ENCODE assay signal across 19 cellular contexts in the genomic region with DNA sequence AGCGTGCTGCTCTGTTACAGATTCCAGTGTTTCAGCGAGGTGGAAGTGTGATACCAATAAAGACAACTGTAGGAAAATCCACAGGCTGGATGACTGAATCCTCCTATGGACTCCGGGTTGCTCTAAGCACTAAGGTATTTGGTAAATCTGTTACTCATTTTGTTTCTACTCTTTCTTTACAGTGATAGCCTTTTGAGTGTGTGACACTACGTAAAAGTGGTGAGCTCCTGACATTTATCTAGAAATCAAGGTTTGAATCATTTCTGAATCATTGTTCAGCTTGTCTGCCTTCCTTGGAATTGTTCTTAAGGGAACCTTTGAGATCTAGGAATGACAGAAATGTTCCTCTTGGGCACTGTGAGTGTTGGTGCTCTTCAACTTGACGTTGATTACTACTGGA. TPM values are rescaled to one million over a fixed set of nuclear protein-coding genes. Genes with fewer than 3 reads are reported as not detected.
DNase-seq lines count a peak whose midpoint lies in the region; ATAC-seq and TF ChIP-seq lines count a peak whose summit lies in the region.
"Had no signal": no experiment of that assay in that cellular context is flagged by ENCODE, and none has a peak within 500 bp of the region (broad histone marks: within the 10 kb centered on the region; RNA-seq: fewer than 3 reads in every experiment).

No MANE protein-coding gene starts in this region.

- DNase-seq in AG04450 (ENCODE audit: low read depth, low spot score) (no peak), HCEC 1CT (peak; percentile 78), amniotic stem cell (lab: John Stamatoyannopoulos, UW) (peak; percentile 45), foreskin fibroblast (peak; percentile 82 to 85), WERI-Rb-1 (no peak), T-helper 17 cell (no peak)
- DNase-seq: ACHN; activated CD4-positive, alpha-beta T cell treated with anti-CD3 and anti-CD28 coated beads for 36 hours; cerebellar nuclear complex; head of caudate nucleus; mesenchymal stem cell; natural killer cell; NCI-H1436 treated with DMSO at 0.1 percent for 48 hours; SHP77; T1000 had no signal

- H3K27ac Mint-ChIP-seq in T-helper 17 cell: no peak overlapping the region
- H3K27ac Mint-ChIP-seq: activated CD4-positive, alpha-beta T cell treated with anti-CD3 and anti-CD28 coated beads for 36 hours; activated naive CD4-positive, alpha-beta T cell treated with anti-CD3 and anti-CD28 coated beads, Interleukin-2, amount 50 U/mL, for 72 hours; natural killer cell had no signal

- H3K4me3 ChIP-seq in AG04450 (ENCODE audit: low read depth, low read length) (no peak overlapping the region), foreskin fibroblast (ENCODE audit: low read depth in 1 of 2, low read length in 2 of 2) (no peak overlapping the region), WERI-Rb-1 (ENCODE audit: low read depth, low read length) (no peak overlapping the region)
- H3K4me3 ChIP-seq: prostate gland had no signal

- H3K36me3 ChIP-seq in WERI-Rb-1: no peaks in the 10 kb centered on the region

- no peaks in the 10 kb centered on the region for H3K27me3 Mint-ChIP-seq in T-helper 17 cell
- H3K27me3 Mint-ChIP-seq: activated CD4-positive, alpha-beta T cell treated with anti-CD3 and anti-CD28 coated beads for 36 hours had no signal

- H3K27me3 ChIP-seq in AG04450 (ENCODE audit: control insufficient read depth, insufficient read depth, low read length) (no peaks in the 10 kb centered on the region), WERI-Rb-1 (ENCODE audit: insufficient read depth, low read depth, severe bottlenecking) (no peaks in the 10 kb centered on the region)

- no peak for TF ChIP-seq CTCF in AG04450 (IDR thresholded peaks at IDR 0.05; ENCODE audit: low read depth, low read length)
- TF ChIP-seq CTCF in foreskin fibroblast (IDR thresholded peaks at IDR 0.05; ENCODE audit: low read depth, low read length): no peak
- no peak for TF ChIP-seq CTCF in WERI-Rb-1 (IDR thresholded peaks at IDR 0.05; ENCODE audit: low read depth, low read length)

- H3K36me3 Mint-ChIP-seq in T-helper 17 cell (ENCODE audit: low read depth): peaks cover 18% of the 10 kb centered on the region

- CTCF ChIA-PET in AG04450 (lab: Charles Lee): interaction anchor here (1.5 kb wide), 1 partner anchor 37 kb away, joined by 5 read pairs; no protein-coding TSS in a partner anchor

- H3K27ac ChIP-seq in AG04450 (ENCODE audit: low read depth, low read length) (peak overlapping the region; percentile 57), WERI-Rb-1 (no peak overlapping the region)
- H3K27ac ChIP-seq: prostate gland had no signal

- H3K4me3 Mint-ChIP-seq in T-helper 17 cell: no peak overlapping the region
- H3K4me3 Mint-ChIP-seq: activated CD4-positive, alpha-beta T cell treated with anti-CD3 and anti-CD28 coated beads for 36 hours; natural killer cell had no signal

- H3K9me3 ChIP-seq in AG04450 (ENCODE audit: control insufficient read depth, insufficient read depth, low read length): no peaks in the 10 kb centered on the region
- H3K9me3 ChIP-seq in WERI-Rb-1 (ENCODE audit: severe bottlenecking): no peaks in the 10 kb centered on the region
- no peaks in the 10 kb centered on the region for H3K9me3 ChIP-seq in T-helper 17 cell (ENCODE audit: control insufficient read depth, low read length, poor library complexity, severe bottlenecking)
- H3K9me3 ChIP-seq: prostate gland had no signal

- H3K4me1 Mint-ChIP-seq in T-helper 17 cell: peaks cover 2% of the 10 kb centered on the region
- H3K4me1 Mint-ChIP-seq: activated CD4-positive, alpha-beta T cell treated with anti-CD3 and anti-CD28 coated beads for 36 hours; natural killer cell had no signal

- ATAC-seq in GM21447 (IDR thresholded peaks at IDR 0.05; ENCODE audit: unreplicated experiment) (no peak), HG03565 (IDR thresholded peaks at IDR 0.05; ENCODE audit: unreplicated experiment) (no peak), T-helper 17 cell (no peak)
- ATAC-seq: activated CD4-positive, alpha-beta T cell treated with anti-CD3 and anti-CD28 coated beads for 36 hours; natural killer cell had no signal

- POLR2A ChIA-PET in AG04450 (lab: Yijun Ruan, JAX): no interaction called here

RNA-seq across cellular contexts. Expression of a gene that starts 11.2 kb away (rescaled TPM):
- 1.1 and 1.2 TPM in 2 replicates for polyA plus RNA-seq in AG04450 (2011; rRNA removed)
- 0.22 and 0.46 TPM in 2 replicates for polyA minus RNA-seq in AG04450 (2011; rRNA and poly(A)+ RNA removed)
- total RNA-seq in T-helper 17 cell: 10 to 100 TPM; 10.6 to 11.6 TPM

Comparison
In these comparisons a context has a peak if more than half of its experiments do, and no peak if none do; other contexts are left out.
1. DNase-seq: peak in HCEC 1CT (single experiment), amniotic stem cell (single experiment) and foreskin fibroblast (2 of 2); none in AG04450 (single experiment), WERI-Rb-1 (single experiment) and T-helper 17 cell (0 of 3).